In the genomic region with DNA sequence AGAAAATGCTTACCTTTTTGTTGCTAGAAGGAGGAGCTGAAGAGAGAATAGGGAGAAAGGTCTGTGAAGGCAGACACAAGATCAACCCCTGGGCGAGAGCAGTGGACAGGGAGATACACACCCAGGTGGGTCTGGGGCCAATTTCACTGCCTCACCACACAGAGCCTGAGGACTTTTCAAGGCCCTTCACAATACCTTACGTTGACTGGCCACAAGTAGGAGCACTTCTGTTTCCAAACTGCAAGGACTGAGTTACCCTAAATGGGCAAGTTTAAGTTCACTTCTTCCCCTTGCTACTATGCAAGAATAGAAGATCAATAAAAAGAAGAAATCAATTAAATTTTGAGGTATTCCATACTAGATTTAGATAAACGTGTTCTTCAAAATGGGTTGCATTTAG, we compare ENCODE assay signal across 8 cellular contexts.
DNase-seq lines count a peak whose midpoint lies in the region; ATAC-seq, FAIRE-seq and TF ChIP-seq lines count a peak whose summit lies in the region.

No MANE protein-coding gene starts in this region.

- ATAC-seq in HG02610 (IDR thresholded peaks at IDR 0.05; ENCODE audit: unreplicated experiment) (peak; percentile 80), GM12878 (peak; percentile 96), right lobe of liver (peak; percentile 50 to 82 (median 65))

- SMC1A ChIA-PET in GM12878 (lab: Charles Lee; ENCODE audit: uncharacterized antibody, unreplicated experiment): interaction anchor here (0.8 to 5.7 kb wide), 19 partner anchors 8 to 291 kb away, joined by 3 to 30 read pairs (median 5); no protein-coding TSS in a partner anchor

- POLR2A ChIA-PET in GM12878 (lab: Charles Lee): interaction anchor here (1.7 kb wide), 1 partner anchor 16 kb away, joined by 3 read pairs; no protein-coding TSS in a partner anchor

- no peak overlapping the region for H2AFZ ChIP-seq in GM12878 (ENCODE audit: control insufficient read depth, low read depth, low read length)

- in situ Hi-C loops in GM13977 (cut with MboI; ENCODE audit: low pct_unique_long_range_greater_than_20kb, low sequenced_read_pairs, unreplicated experiment): loop anchor here (25.0 kb wide), 1 partner anchor 278 kb away; no protein-coding TSS in a partner anchor
- in situ Hi-C loops in GM12878 (cut with MboI): no loop called here

- H3K27ac ChIP-seq in GM12878 (ENCODE audit: control insufficient read depth, insufficient read depth) (no peak overlapping the region), right lobe of liver (no peak overlapping the region), coronary artery (no peak overlapping the region)

- no peak overlapping the region for H3K4me2 ChIP-seq in GM12878 (ENCODE audit: control insufficient read depth, insufficient read depth)

- H4K20me1 ChIP-seq in GM12878 (ENCODE audit: control insufficient read depth, insufficient read depth): no peaks in the 10 kb centered on the region

- FAIRE-seq in GM12878 (lab: Jason Lieb, UNC) (no peak), GM12892 (lab: Jason Lieb, UNC) (no peak)

- 0% methylated on average over 3 of the region's 3 CpGs for WGBS in GM12878 (ENCODE audit: insufficient coverage, insufficient replicate concordance, low lambda C conversion rate, missing lambda C conversion rate)
- 22% methylated on average over 3 of the region's 3 CpGs for WGBS in right lobe of liver (ENCODE audit: insufficient coverage, low coverage, low lambda C conversion rate, missing lambda C conversion rate)

- no peaks in the 10 kb centered on the region for H3K4me1 ChIP-seq in GM12878 (ENCODE audit: control insufficient read depth, insufficient read depth, low read length)
- no peaks in the 10 kb centered on the region for H3K4me1 ChIP-seq in right lobe of liver

- intact Hi-C loops in GM12878 (cut with micrococcal nuclease; ENCODE audit: unreplicated experiment): loop anchor here (2.0 to 5.0 kb wide), 2 partner anchors 174 to 347 kb away; partner anchors contain the start of gene SLC12A2
- intact Hi-C loops in right lobe of liver (cut with DNase I): no loop called here

- TF ChIP-seq RAD21 in GM12878 (IDR thresholded peaks at IDR 0.05; ENCODE audit: insufficient read depth, low read depth, low read length): peak; percentile 82

- CTCF ChIA-PET in GM12878 (lab: Yijun Ruan, JAX): interaction anchor here (0.8 to 6.7 kb wide), 25 partner anchors 9 to 345 kb away, joined by 3 to 36 read pairs (median 6); no protein-coding TSS in a partner anchor

- H3K36me3 ChIP-seq in GM12878 (ENCODE audit: control insufficient read depth in 2 of 2, insufficient read depth in 2 of 2, low read length in 1 of 2) (no peaks in the 10 kb centered on the region), right lobe of liver (no peaks in the 10 kb centered on the region)

- no peak for TF ChIP-seq POLR2A in NB4 (IDR thresholded peaks at IDR 0.05; ENCODE audit: extremely low read depth, insufficient read length)
- no peak for TF ChIP-seq POLR2A in GM12878 (IDR thresholded peaks at IDR 0.05; ENCODE audit: low read depth, low read length)
- TF ChIP-seq POLR2A in right lobe of liver (IDR thresholded peaks at IDR 0.05): no peak
- no peak for TF ChIP-seq POLR2A in GM12892 (IDR thresholded peaks at IDR 0.05; ENCODE audit: low read depth, low read length)

- peak; percentile 77 for TF ChIP-seq CTCF in GM13977 (IDR thresholded peaks at IDR 0.05; ENCODE audit: extremely low read depth, insufficient read depth, missing control alignments)
- peak; percentile 50 for TF ChIP-seq CTCF in NB4 (IDR thresholded peaks at IDR 0.05; ENCODE audit: low read depth, low read length)
- TF ChIP-seq CTCF in GM12878 (IDR thresholded peaks at IDR 0.05 in 2 of 3, conservative IDR thresholded peaks at IDR 0.05 in 1 of 3; ENCODE audit: control insufficient read depth in 2 of 3, extremely low read depth in 1 of 3, insufficient read depth in 1 of 3, low read depth in 3 of 3, low read length in 3 of 3): peak; percentile 65 to 82 (median 75)
- TF ChIP-seq CTCF in right lobe of liver (IDR thresholded peaks at IDR 0.05): peak; percentile 22 to 48 (median 38)
- TF ChIP-seq CTCF in coronary artery (IDR thresholded peaks at IDR 0.05): no peak

- no peak for TF ChIP-seq EP300 in GM12878 (IDR thresholded peaks at IDR 0.05; ENCODE audit: borderline replicate concordance in 1 of 2, control insufficient read depth in 1 of 2, low read depth in 2 of 2, low read length in 2 of 2)

- DNase-seq in AML-193 (lab: John Stamatoyannopoulos, UW): peak; percentile 59 to 70
- peak; percentile 32 for DNase-seq in GM13977 (ENCODE audit: low spot score)
- DNase-seq in NB4 (ENCODE audit: low read depth): peak; percentile 52
- no peak for DNase-seq in GM12878 (ENCODE audit: low read depth, low spot score)
- DNase-seq in right lobe of liver: no peak
- no peak for DNase-seq in GM12892 (ENCODE audit: insufficient read length)
- no peak for DNase-seq in coronary artery (ENCODE audit: low spot score)

- no peaks in the 10 kb centered on the region for H3K79me2 ChIP-seq in GM12878 (ENCODE audit: control insufficient read depth, insufficient read depth, low read length)

- BruUV-seq in GM12878 (replicated peaks; lab: Mats Ljungman, UMichigan): no TSS peak

- H3K27me3 ChIP-seq in GM12878 (replicated peaks in 1 of 2; ENCODE audit: control insufficient read depth in 2 of 2, insufficient read depth in 2 of 2, low read length in 1 of 2): no peaks in the 10 kb centered on the region
- no peaks in the 10 kb centered on the region for H3K27me3 ChIP-seq in right lobe of liver

- no peak overlapping the region for H3K4me3 ChIP-seq in NB4 (ENCODE audit: low read depth, low read length)
- H3K4me3 ChIP-seq in GM12878: no peak overlapping the region
- no peak overlapping the region for H3K4me3 ChIP-seq in right lobe of liver
- H3K4me3 ChIP-seq in coronary artery: no peak overlapping the region

- RAD21 ChIA-PET in GM12878 (lab: Charles Lee; ENCODE audit: unreplicated experiment): interaction anchor here (0.6 to 4.3 kb wide), 10 partner anchors 33 to 338 kb away, joined by 3 to 25 read pairs (median 4); no protein-coding TSS in a partner anchor

- no peak overlapping the region for H3K9ac ChIP-seq in GM12878 (ENCODE audit: control insufficient read depth, insufficient read depth, low read length)

- H3K9me3 ChIP-seq in GM12878 (replicated peaks; ENCODE audit: control insufficient read depth, insufficient read depth, low read length) (no peaks in the 10 kb centered on the region; the same call in 2 of the 3 replicates), right lobe of liver (no peaks in the 10 kb centered on the region)

TF ChIP-seq in GM12878, 131 proteins besides CTCF, POLR2A, EP300 and RAD21 (continues in another document):
- TF ChIP-seq E4F1 (IDR thresholded peaks at IDR 0.05; ENCODE audit: borderline replicate concordance, partially characterized antibody) (no peak), DPF2 (IDR thresholded peaks at IDR 0.05) (no peak), HSF1 (IDR thresholded peaks at IDR 0.05; ENCODE audit: low read depth, low read length) (no peak), ZNF24 (IDR thresholded peaks at IDR 0.05) (peak; percentile 52; the same call in 1 of the 2 replicates), ZZZ3 (IDR thresholded peaks at IDR 0.05; ENCODE audit: control insufficient read depth, insufficient read length, low read depth) (no peak), CHD1 (IDR thresholded peaks at IDR 0.05; ENCODE audit: low read depth, low read length) (no peak), SMC3 (IDR thresholded peaks at IDR 0.05; ENCODE audit: borderline replicate concordance, low read length) (peak; percentile 80; the same call in 1 of the 2 replicates), RUNX3 (IDR thresholded peaks at IDR 0.05; ENCODE audit: low read length) (peak; percentile 37; the same call in 1 of the 2 replicates), STAT3 (IDR thresholded peaks at IDR 0.05; ENCODE audit: low read depth, low read length) (no peak), SMARCA5 (IDR thresholded peaks at IDR 0.05) (peak; percentile 77; the same call in 1 of the 2 replicates), SRF (IDR thresholded peaks at IDR 0.05; ENCODE audit: low read depth in 2 of 2, low read length in 2 of 2) (peak in 1 of 2 experiments; percentile 63; a peak in 1 of 4 replicates), SREBF2 (IDR thresholded peaks at IDR 0.05; ENCODE audit: low read length) (no peak), SUPT20H (IDR thresholded peaks at IDR 0.05; ENCODE audit: borderline replicate concordance, control insufficient read depth, low read depth, low read length) (no peak), YY1 (IDR thresholded peaks at IDR 0.05; ENCODE audit: low read depth, low read length) (0 out of 2 replicates have a peak, but pooled peaks have one; percentile 42)

Comparison
In these comparisons a context has a peak if more than half of its experiments do, and no peak if none do; other contexts are left out.
1. DNase-seq: peak in AML-193 (2 of 2), GM13977 (single experiment) and NB4 (single experiment); none in GM12878 (single experiment), right lobe of liver (0 of 3), GM12892 (single experiment) and coronary artery (single experiment).
2. Peak in every context shown above with its lines, with median percentiles within 50 percentile points of each other: ATAC-seq.